21 cellular contexts compared by ENCODE assay signal in the genomic region with DNA sequence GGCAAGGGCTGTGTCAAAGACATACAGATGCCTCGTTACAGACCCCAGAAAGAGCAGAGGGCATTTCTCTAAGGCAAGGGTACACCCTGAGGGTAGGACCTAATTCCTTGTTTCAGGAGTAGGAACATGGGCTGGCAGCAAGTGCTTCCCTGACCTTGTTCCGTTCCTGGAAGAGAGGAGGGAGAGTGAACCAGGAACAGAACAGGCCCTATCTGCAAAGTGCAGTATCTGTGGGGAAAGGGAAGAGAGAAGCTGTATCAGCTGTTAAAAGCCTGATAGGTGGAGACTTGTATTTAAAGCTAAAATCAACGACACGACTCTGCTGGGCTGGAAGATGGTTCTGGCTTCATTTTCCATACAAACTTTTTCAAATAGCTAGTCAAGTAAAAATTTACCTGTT.
"Had no signal": no experiment of that assay in that cellular context is flagged by ENCODE, and none has a peak within 500 bp of the region (broad histone marks: within the 10 kb centered on the region; RNA-seq: fewer than 3 reads in every experiment).

No MANE protein-coding gene starts in this region.

- H3K4me3 Mint-ChIP-seq: brain, naive B cell had no signal

- H3K27me3 Mint-ChIP-seq: brain, naive B cell had no signal

- H3K27ac Mint-ChIP-seq: naive B cell had no signal

- DNase-seq: activated CD4-positive, alpha-beta T cell treated with anti-CD3 and anti-CD28 coated beads, Interleukin-2, amount 50 U/mL, for 48 hours; activated CD8-positive, alpha-beta memory T cell treated with anti-CD3 and anti-CD28 coated beads, Interleukin-2, amount 50 U/mL, for 4 hours; activated T-cell treated with anti-CD3 and anti-CD28 coated beads, Interleukin-2, amount 50 U/mL, for 48 hours; cortex of kidney; effector CD8-positive, alpha-beta T cell; foreskin fibroblast; hypothalamus; kidney; left lung; mammary epithelial cell; naive B cell; stimulated activated CD4-positive, alpha-beta T cell treated with anti-CD3 and anti-CD28 coated beads, Interleukin-4, amount 100 ng/mL, for 4 hours; stimulated activated CD8-positive, alpha-beta memory T cell treated with anti-CD3 and anti-CD28 coated beads, Interleukin-4, amount 100 ng/mL, for 48 hours; stimulated activated naive CD4-positive, alpha-beta T cell treated with Interleukin-2 at 50 U/mL for 16 hours; substantia nigra had no signal

- H3K4me1 Mint-ChIP-seq: naive B cell had no signal

- H3K36me3 Mint-ChIP-seq: naive B cell had no signal

- FAIRE-seq: kidney had no signal

- ATAC-seq: activated CD4-positive, CD25-positive, alpha-beta regulatory T cell treated with anti-CD3 and anti-CD28 coated beads, Interleukin-2, amount 50 U/mL, for 24 hours; left lung; SK-N-SH treated with all-trans-retinoic acid at 6 μM for 48 hours had no signal

- H3K9me3 Mint-ChIP-seq: brain, naive B cell had no signal

- H3K9me3 ChIP-seq: left lung, right atrium auricular region, tibial nerve, vagina had no signal
